In genomic region chr2:173414823-173415322, GRCh38 we compare ENCODE assay signal across 12 cellular contexts.
DNase-seq lines count a peak whose midpoint lies in the region; ATAC-seq and TF ChIP-seq lines count a peak whose summit lies in the region.
"Had no signal": no experiment of that assay in that cellular context is flagged by ENCODE, and none has a peak within 500 bp of the region (broad histone marks: within the 10 kb centered on the region; RNA-seq: fewer than 3 reads in every experiment).

No MANE protein-coding gene starts in this region.

- peaks cover under 1% of the 10 kb centered on the region for H3K27me3 Mint-ChIP-seq in MCF 10A (ENCODE audit: insufficient read depth, unreplicated experiment)

- H3K9me3 Mint-ChIP-seq in MCF 10A (ENCODE audit: unreplicated experiment) = no peaks in the 10 kb centered on the region

- H3K4me3 ChIP-seq in kidney epithelial cell (ENCODE audit: low read depth, low read length) = no peak overlapping the region
- H3K4me3 ChIP-seq: BLaER1 treated with 17β-estradiol and CSF1 and Interleukin-3, amounts not matched to agents 10 nM and 100 nM had no signal

- no TSS peak for BruUV-seq in MCF 10A (replicated peaks; lab: Mats Ljungman, UMichigan)

- CTCF ChIA-PET in MCF 10A (lab: Yijun Ruan, JAX) = interaction anchor here (2.0 to 2.3 kb wide), 2 partner anchors 12 to 34 kb away, joined by 12 to 13 read pairs; no protein-coding TSS in a partner anchor

- TF ChIP-seq CTCF in MCF 10A (IDR thresholded peaks at IDR 0.05; ENCODE audit: unreplicated experiment) = no peak
- no peak for TF ChIP-seq CTCF in kidney epithelial cell (IDR thresholded peaks at IDR 0.05; ENCODE audit: insufficient read depth, low read length, poor library complexity, severe bottlenecking)

- ATAC-seq in HG02610 (IDR thresholded peaks at IDR 0.05; ENCODE audit: unreplicated experiment) (no peak), GM21576 (IDR thresholded peaks at IDR 0.05; ENCODE audit: unreplicated experiment) (no peak), HG03354 (IDR thresholded peaks at IDR 0.05; ENCODE audit: poor library complexity, severe bottlenecking, unreplicated experiment) (no peak)
- ATAC-seq: naive thymus-derived CD4-positive, alpha-beta T cell had no signal

- peak; percentile 74 for DNase-seq in DMS 273 treated with DMSO at 0.1 percent for 48 hours (lab: John Stamatoyannopoulos, UW)
- DNase-seq in NCI-H460 (ENCODE audit: extremely low read depth, low read depth) = peak; percentile 74
- peak; percentile 97 for DNase-seq in MCF 10A (ENCODE audit: unreplicated experiment)
- peak; percentile 50 for DNase-seq in kidney epithelial cell (ENCODE audit: low read depth)
- no peak for DNase-seq in substantia nigra (lab: John Stamatoyannopoulos, UW)
- DNase-seq: naive thymus-derived CD4-positive, alpha-beta T cell; NCI-H1092; stimulated activated CD4-positive, alpha-beta T cell treated with anti-CD3 and anti-CD28 coated beads, Interleukin-15, amount 100 ng/mL, for 24 hours had no signal

- H3K4me3 Mint-ChIP-seq in MCF 10A (ENCODE audit: unreplicated experiment) = no peak overlapping the region
- H3K4me3 Mint-ChIP-seq: naive thymus-derived CD4-positive, alpha-beta T cell had no signal

- no peak overlapping the region for H3K27ac ChIP-seq in substantia nigra (ENCODE audit: low read depth, low read length, poor library complexity, severe bottlenecking)
- H3K27ac ChIP-seq: BLaER1 treated with 17β-estradiol and CSF1 and Interleukin-3, amounts not matched to agents 10 nM and 100 nM had no signal

- intact Hi-C loops in MCF 10A (cut with micrococcal nuclease) = no loop called here

- H3K27me3 ChIP-seq in kidney epithelial cell (ENCODE audit: control insufficient read depth, insufficient read depth, low read length) = no peaks in the 10 kb centered on the region
- H3K27me3 ChIP-seq: BLaER1 treated with 17β-estradiol and CSF1 and Interleukin-3, amounts not matched to agents 10 nM and 100 nM had no signal

- POLR2A ChIA-PET in MCF 10A (lab: Yijun Ruan, JAX) = interaction anchor here (0.6 to 1.3 kb wide), 5 partner anchors 12 to 930 kb away, joined by 3 to 9 read pairs (median 3); no protein-coding TSS in a partner anchor

- peaks cover 11% of the 10 kb centered on the region for H3K4me1 Mint-ChIP-seq in MCF 10A (ENCODE audit: insufficient read depth, unreplicated experiment)
- H3K4me1 Mint-ChIP-seq: naive thymus-derived CD4-positive, alpha-beta T cell had no signal

- no peaks in the 10 kb centered on the region for H3K36me3 Mint-ChIP-seq in MCF 10A (ENCODE audit: insufficient read depth, unreplicated experiment)
- H3K36me3 Mint-ChIP-seq: naive thymus-derived CD4-positive, alpha-beta T cell had no signal

- H3K27ac Mint-ChIP-seq in MCF 10A (ENCODE audit: low read depth, unreplicated experiment) = no peak overlapping the region
- H3K27ac Mint-ChIP-seq: naive thymus-derived CD4-positive, alpha-beta T cell had no signal

- H3K36me3 ChIP-seq in kidney epithelial cell (ENCODE audit: control insufficient read depth, insufficient read depth, low read length) = no peaks in the 10 kb centered on the region
- H3K36me3 ChIP-seq: BLaER1 treated with 17β-estradiol and CSF1 and Interleukin-3, amounts not matched to agents 10 nM and 100 nM had no signal

Comparison
In these comparisons a context has a peak if more than half of its experiments do, and no peak if none do; other contexts are left out.
1. DNase-seq: peak in DMS 273 treated with DMSO at 0.1 percent for 48 hours (single experiment), NCI-H460 (single experiment), MCF 10A (single experiment) and kidney epithelial cell (single experiment); none in substantia nigra (0 of 49).